8 cellular contexts compared by ENCODE assay signal in the genomic region with DNA sequence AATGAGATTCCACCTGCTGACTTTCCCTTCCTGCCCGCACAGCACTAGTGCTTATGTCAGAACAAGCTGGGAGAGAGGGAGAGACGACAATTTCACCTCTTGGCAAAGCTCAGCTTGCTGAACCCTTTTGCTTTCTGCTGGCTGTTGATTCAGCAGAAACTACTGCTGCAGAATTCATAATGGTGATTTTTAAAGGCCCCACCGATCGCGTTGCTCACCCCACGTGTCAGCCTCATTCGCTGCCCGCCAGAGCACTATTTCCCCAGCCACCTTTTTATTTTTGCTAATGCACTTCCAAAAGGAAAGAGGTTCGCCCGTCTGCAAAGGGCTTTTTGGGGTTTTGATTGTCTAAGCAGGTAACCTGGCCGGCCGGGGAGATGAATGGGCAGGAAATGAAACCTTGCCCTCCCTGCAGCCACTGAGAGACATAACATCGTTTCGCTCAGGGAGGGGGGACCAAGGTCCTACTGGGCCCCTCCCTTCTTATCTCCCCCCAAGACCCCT. TPM values are rescaled to one million over a fixed set of nuclear protein-coding genes. Genes with fewer than 3 reads are reported as not detected.
DNase-seq lines count a peak whose midpoint lies in the region; ATAC-seq and TF ChIP-seq lines count a peak whose summit lies in the region.

No MANE protein-coding gene starts in this region.

- no peaks in the 10 kb centered on the region for H3K9me3 Mint-ChIP-seq in T-helper 1 cell treated with Interleukin-12 subunit alpha and Interleukin-12 subunit beta and Interleukin-4 antibody, amounts not matched to agents 30 μg/mL and 1 μg/mL, for 36 hours
- no peaks in the 10 kb centered on the region for H3K9me3 Mint-ChIP-seq in activated T-cell treated with anti-CD3 and anti-CD28 coated beads, Interleukin-2, amount 50 U/mL, for 4 hours

- peak overlapping the region; percentile 88 for H3K4me3 ChIP-seq in iPS-18c (ENCODE audit: insufficient read depth, low read depth, low read length)

- H3K4me3 Mint-ChIP-seq in T-helper 1 cell treated with Interleukin-12 subunit alpha and Interleukin-12 subunit beta and Interleukin-4 antibody, amounts not matched to agents 30 μg/mL and 1 μg/mL, for 36 hours, result peak overlapping the region; percentile 61
- peak overlapping the region; percentile 88 for H3K4me3 Mint-ChIP-seq in activated T-cell treated with anti-CD3 and anti-CD28 coated beads, Interleukin-2, amount 50 U/mL, for 4 hours

- peaks cover 11% of the 10 kb centered on the region for H3K4me1 Mint-ChIP-seq in T-helper 1 cell treated with Interleukin-12 subunit alpha and Interleukin-12 subunit beta and Interleukin-4 antibody, amounts not matched to agents 30 μg/mL and 1 μg/mL, for 36 hours (ENCODE audit: low read depth)
- H3K4me1 Mint-ChIP-seq in activated T-cell treated with anti-CD3 and anti-CD28 coated beads, Interleukin-2, amount 50 U/mL, for 4 hours (ENCODE audit: low read depth), result peaks cover 23% of the 10 kb centered on the region

- DNase-seq in T-helper 1 cell, result no peak
- no peak for DNase-seq in activated T-cell treated with anti-CD3 and anti-CD28 coated beads, Interleukin-2, amount 50 U/mL, for 4 hours
- DNase-seq in stimulated activated CD8-positive, alpha-beta memory T cell treated with anti-CD3 and anti-CD28 coated beads, Interleukin-4, amount 100 ng/mL, for 24 hours (ENCODE audit: low read depth), result peak; percentile 0
- DNase-seq in GM10266 (ENCODE audit: extremely low spot score), result no peak
- no peak for DNase-seq in AG20443 (ENCODE audit: low spot score)

- no peaks in the 10 kb centered on the region for H3K9me3 ChIP-seq in iPS-18c (ENCODE audit: control insufficient read depth, insufficient read depth, low read length)

- no peaks in the 10 kb centered on the region for H3K36me3 Mint-ChIP-seq in T-helper 1 cell treated with Interleukin-12 subunit alpha and Interleukin-12 subunit beta and Interleukin-4 antibody, amounts not matched to agents 30 μg/mL and 1 μg/mL, for 36 hours (ENCODE audit: low read depth)
- H3K36me3 Mint-ChIP-seq in activated T-cell treated with anti-CD3 and anti-CD28 coated beads, Interleukin-2, amount 50 U/mL, for 4 hours (ENCODE audit: insufficient read depth), result no peaks in the 10 kb centered on the region

- ATAC-seq in activated T-cell treated with anti-CD3 and anti-CD28 coated beads, Interleukin-2, amount 50 U/mL, for 4 hours, result peak in 1 of 2 donors; percentile 7
- ATAC-seq in HG03520 (IDR thresholded peaks at IDR 0.05; ENCODE audit: unreplicated experiment), result no peak

- peaks cover 55% of the 10 kb centered on the region for H3K27me3 Mint-ChIP-seq in T-helper 1 cell treated with Interleukin-12 subunit alpha and Interleukin-12 subunit beta and Interleukin-4 antibody, amounts not matched to agents 30 μg/mL and 1 μg/mL, for 36 hours (ENCODE audit: low read depth)
- peaks cover 18% of the 10 kb centered on the region for H3K27me3 Mint-ChIP-seq in activated T-cell treated with anti-CD3 and anti-CD28 coated beads, Interleukin-2, amount 50 U/mL, for 4 hours (ENCODE audit: low read depth)

- H3K27ac Mint-ChIP-seq in T-helper 1 cell treated with Interleukin-12 subunit alpha and Interleukin-12 subunit beta and Interleukin-4 antibody, amounts not matched to agents 30 μg/mL and 1 μg/mL, for 36 hours, result no peak overlapping the region

- TF ChIP-seq CTCF in GM10266 (IDR thresholded peaks at IDR 0.05; ENCODE audit: control insufficient read depth, insufficient read depth, low read depth, missing control alignments), result no peak

RNA-seq across cellular contexts. Expression of gene PPP2R2B, which starts 1.3 kb away (rescaled TPM):
- total RNA-seq in activated T-cell treated with anti-CD3 and anti-CD28 coated beads, Interleukin-2, amount 50 U/mL, for 4 hours, result 1 to 10 TPM in 1 of 3 donors, under 1 TPM in 2; 0.30 to 1.3 (median 0.84) TPM
